ENCODE assay signal across 1 cellular context in the genomic region with DNA sequence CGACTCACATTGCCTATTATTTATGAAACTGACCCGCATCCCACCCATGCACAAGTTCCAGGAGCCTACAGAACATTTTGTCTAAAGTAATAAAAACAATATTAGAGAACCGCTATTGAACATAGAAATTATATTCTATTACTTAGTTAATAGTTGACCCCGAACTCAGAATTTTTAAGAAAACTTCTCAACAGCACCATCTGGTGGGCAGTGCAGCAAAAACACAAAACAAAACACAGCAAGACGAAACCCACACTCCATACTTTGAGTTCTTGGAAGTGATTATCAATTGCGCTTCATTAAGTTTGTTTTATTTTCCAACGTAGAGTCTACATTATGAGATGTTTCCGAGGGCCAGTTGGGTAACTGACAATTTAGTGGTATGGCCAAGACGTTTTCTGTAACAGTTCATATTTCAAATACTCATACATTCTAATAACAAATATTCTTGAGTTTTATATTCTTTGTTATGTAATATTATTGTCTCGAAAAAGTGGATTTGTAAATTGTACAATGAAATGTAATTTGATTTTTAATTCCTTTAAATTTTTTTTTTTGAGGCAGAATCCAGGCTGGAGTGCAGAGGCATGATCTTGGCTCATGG.
TF ChIP-seq lines count a peak whose summit lies in the region.

No MANE protein-coding gene starts in this region.

TF ChIP-seq in HepG2, 621 proteins besides CTCF, POLR2A, EP300 and RAD21:
- TF ChIP-seq ZC3H13 (CRISPR knock-in tag; IDR thresholded peaks at IDR 0.05) (no peak), STAG1 (CRISPR knock-in tag; IDR thresholded peaks at IDR 0.05) (peak; percentile 80), KDM5A (IDR thresholded peaks at IDR 0.05; ENCODE audit: borderline replicate concordance, low read length) (no peak), NR2F6 (IDR thresholded peaks at IDR 0.05) (0 out of 2 replicates have a peak, but pooled peaks have one; percentile 14), NR2F6 (CRISPR knock-in tag; IDR thresholded peaks at IDR 0.05) (0 out of 2 replicates have a peak, but pooled peaks have one; percentile 10), ZNF616 (CRISPR knock-in tag; IDR thresholded peaks at IDR 0.05; ENCODE audit: low read depth) (no peak), RNF2 (conservative IDR thresholded peaks at IDR 0.05; ENCODE audit: low read depth) (no peak), ZMYM4 (CRISPR knock-in tag; IDR thresholded peaks at IDR 0.05) (no peak), SMC3 (IDR thresholded peaks at IDR 0.05; ENCODE audit: low read length) (peak; percentile 55; the same call in 1 of the 2 replicates), REXO4 (CRISPR knock-in tag; IDR thresholded peaks at IDR 0.05; ENCODE audit: borderline replicate concordance) (no peak)
- TF ChIP-seq, protein P1, sequence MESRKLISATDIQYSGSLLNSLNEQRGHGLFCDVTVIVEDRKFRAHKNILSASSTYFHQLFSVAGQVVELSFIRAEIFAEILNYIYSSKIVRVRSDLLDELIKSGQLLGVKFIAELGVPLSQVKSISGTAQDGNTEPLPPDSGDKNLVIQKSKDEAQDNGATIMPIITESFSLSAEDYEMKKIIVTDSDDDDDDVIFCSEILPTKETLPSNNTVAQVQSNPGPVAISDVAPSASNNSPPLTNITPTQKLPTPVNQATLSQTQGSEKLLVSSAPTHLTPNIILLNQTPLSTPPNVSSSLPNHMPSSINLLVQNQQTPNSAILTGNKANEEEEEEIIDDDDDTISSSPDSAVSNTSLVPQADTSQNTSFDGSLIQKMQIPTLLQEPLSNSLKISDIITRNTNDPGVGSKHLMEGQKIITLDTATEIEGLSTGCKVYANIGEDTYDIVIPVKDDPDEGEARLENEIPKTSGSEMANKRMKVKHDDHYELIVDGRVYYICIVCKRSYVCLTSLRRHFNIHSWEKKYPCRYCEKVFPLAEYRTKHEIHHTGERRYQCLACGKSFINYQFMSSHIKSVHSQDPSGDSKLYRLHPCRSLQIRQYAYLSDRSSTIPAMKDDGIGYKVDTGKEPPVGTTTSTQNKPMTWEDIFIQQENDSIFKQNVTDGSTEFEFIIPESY (CRISPR knock-in tag; IDR thresholded peaks at IDR 0.05), result no peak
- TF ChIP-seq, protein P2, sequence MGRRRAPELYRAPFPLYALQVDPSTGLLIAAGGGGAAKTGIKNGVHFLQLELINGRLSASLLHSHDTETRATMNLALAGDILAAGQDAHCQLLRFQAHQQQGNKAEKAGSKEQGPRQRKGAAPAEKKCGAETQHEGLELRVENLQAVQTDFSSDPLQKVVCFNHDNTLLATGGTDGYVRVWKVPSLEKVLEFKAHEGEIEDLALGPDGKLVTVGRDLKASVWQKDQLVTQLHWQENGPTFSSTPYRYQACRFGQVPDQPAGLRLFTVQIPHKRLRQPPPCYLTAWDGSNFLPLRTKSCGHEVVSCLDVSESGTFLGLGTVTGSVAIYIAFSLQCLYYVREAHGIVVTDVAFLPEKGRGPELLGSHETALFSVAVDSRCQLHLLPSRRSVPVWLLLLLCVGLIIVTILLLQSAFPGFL (CRISPR knock-in tag; IDR thresholded peaks at IDR 0.05), result no peak
